ENCODE assay signal across 8 cellular contexts in the genomic region with DNA sequence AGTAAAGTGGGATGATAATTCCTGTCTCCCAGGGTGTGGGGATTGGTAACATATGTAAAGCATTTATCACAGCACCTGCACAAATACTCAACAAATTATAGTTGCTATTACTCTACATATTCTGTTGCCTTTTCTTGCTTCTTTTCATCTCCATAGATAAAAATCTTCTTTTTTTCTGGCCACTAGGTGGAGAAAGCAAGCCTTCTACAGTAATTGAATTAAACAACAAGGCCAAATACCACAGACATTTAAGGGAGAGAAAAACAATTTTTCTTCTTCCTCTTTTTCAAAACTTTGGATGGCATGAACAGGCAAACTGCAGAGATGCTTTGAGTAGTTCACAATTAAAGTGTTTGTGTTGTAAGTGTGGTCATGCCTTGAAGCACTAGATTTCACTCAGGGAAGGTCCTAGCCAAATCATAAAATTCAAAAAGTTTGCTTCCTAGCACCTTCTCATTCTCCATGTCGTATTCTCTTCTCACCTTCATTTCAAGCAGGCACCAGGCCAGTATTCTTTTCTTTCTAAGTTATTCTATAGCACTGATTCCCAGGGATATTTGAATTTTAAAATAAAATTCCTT.
A peak's percentile ranks its signal among the peaks of the same experiment; 100 is the strongest.
DNase-seq lines count a peak whose midpoint lies in the region; ATAC-seq and TF ChIP-seq lines count a peak whose summit lies in the region.

No MANE protein-coding gene starts in this region.

- H3K27me3 ChIP-seq in mesenchymal stem cell (ENCODE audit: control insufficient read depth in 1 of 2, insufficient read depth in 1 of 2, low read length in 2 of 2): no peaks in the 10 kb centered on the region

- 80% methylated on average over 1 of the region's 1 CpG for WGBS in mesenchymal stem cell

- peak; percentile 49 for ATAC-seq in GM21529 (IDR thresholded peaks at IDR 0.05; ENCODE audit: unreplicated experiment)
- no peak for ATAC-seq in HG03159 (IDR thresholded peaks at IDR 0.05; ENCODE audit: unreplicated experiment)
- ATAC-seq in HG02840 (IDR thresholded peaks at IDR 0.05; ENCODE audit: low FRiP score, unreplicated experiment): no peak

- H2BK15ac ChIP-seq in mesenchymal stem cell (ENCODE audit: low read depth, poor library complexity, severe bottlenecking): no peak overlapping the region

- H3K79me1 ChIP-seq in mesenchymal stem cell (replicated peaks; ENCODE audit: low read length, poor library complexity, severe bottlenecking): no peaks in the 10 kb centered on the region

- H3K36me3 ChIP-seq in mesenchymal stem cell (ENCODE audit: control insufficient read depth in 1 of 2, insufficient read depth in 2 of 2, low read depth in 1 of 2, low read length in 2 of 2): no peaks in the 10 kb centered on the region

- H3K4me3 ChIP-seq in choroid plexus epithelial cell (ENCODE audit: low read depth, low read length) (no peak overlapping the region), mesenchymal stem cell (ENCODE audit: insufficient read depth in 1 of 2, low read depth in 1 of 2, low read length in 2 of 2) (no peak overlapping the region)

- H2AFZ ChIP-seq in mesenchymal stem cell (ENCODE audit: low read depth, low read length): no peak overlapping the region

- no peak overlapping the region for H3K18ac ChIP-seq in mesenchymal stem cell (ENCODE audit: low read depth in 1 of 2, low read length in 2 of 2)

- no peak overlapping the region for H4K8ac ChIP-seq in mesenchymal stem cell (ENCODE audit: low read length)

- H2BK120ac ChIP-seq in mesenchymal stem cell (ENCODE audit: low read depth, low read length): no peak overlapping the region

- no peak overlapping the region for H3K27ac ChIP-seq in C4-2B
- no peak overlapping the region for H3K27ac ChIP-seq in mesenchymal stem cell (ENCODE audit: low read length, poor library complexity, severe bottlenecking)

- no peak overlapping the region for H3K23ac ChIP-seq in mesenchymal stem cell (ENCODE audit: low read length in 2 of 2)

- H3K4ac ChIP-seq in mesenchymal stem cell (ENCODE audit: low read depth in 1 of 2, low read length in 2 of 2): no peak overlapping the region

- no peak overlapping the region for H3K14ac ChIP-seq in mesenchymal stem cell (ENCODE audit: low read length in 2 of 2)

- H4K91ac ChIP-seq in mesenchymal stem cell (ENCODE audit: low read length): no peak overlapping the region

- H2BK12ac ChIP-seq in mesenchymal stem cell (ENCODE audit: low read length in 2 of 2): no peak overlapping the region

- TF ChIP-seq CTCF in C4-2B (conservative IDR thresholded peaks at IDR 0.05) (peak; percentile 70), choroid plexus epithelial cell (conservative IDR thresholded peaks at IDR 0.05; ENCODE audit: low read depth, low read length) (peak; percentile 61)

- H3K4me2 ChIP-seq in mesenchymal stem cell (ENCODE audit: low read length, poor library complexity, severe bottlenecking): no peak overlapping the region

- H3K4me1 ChIP-seq in mesenchymal stem cell (ENCODE audit: control insufficient read depth, insufficient read depth, low read depth, low read length): no peaks in the 10 kb centered on the region

- peak overlapping the region; percentile 9 for H3K9ac ChIP-seq in mesenchymal stem cell (ENCODE audit: low read length)

- H3K9me3 ChIP-seq in mesenchymal stem cell (ENCODE audit: control insufficient read depth, low read length): no peaks in the 10 kb centered on the region

- DNase-seq in NCI-H774 (lab: John Stamatoyannopoulos, UW) (peak; percentile 18), choroid plexus epithelial cell (ENCODE audit: low read depth) (peak; percentile 76), mesenchymal stem cell (peak; percentile 58), GOT3 (lab: John Stamatoyannopoulos, UW) (no peak)

- no peak overlapping the region for H2BK5ac ChIP-seq in mesenchymal stem cell (ENCODE audit: low read depth, low read length, poor library complexity, severe bottlenecking)

- H2AK5ac ChIP-seq in mesenchymal stem cell (ENCODE audit: low read length, severe bottlenecking): no peak overlapping the region
